ENCODE assay signal across 17 cellular contexts in genomic region chr7:46134385-46134784, GRCh38.
A peak's percentile ranks its signal among the peaks of the same experiment; 100 is the strongest.
DNase-seq lines count a peak whose midpoint lies in the region; ATAC-seq, FAIRE-seq and TF ChIP-seq lines count a peak whose summit lies in the region.
"Had no signal": no experiment of that assay in that cellular context is flagged by ENCODE, and none has a peak within 500 bp of the region (broad histone marks: within the 10 kb centered on the region; RNA-seq: fewer than 3 reads in every experiment).

No MANE protein-coding gene starts in this region.

- no peaks in the 10 kb centered on the region for H3K27me3 ChIP-seq in IMR-90 (ENCODE audit: control insufficient read depth, insufficient read depth, low read length)
- H3K27me3 ChIP-seq in bronchial epithelial cell (ENCODE audit: control insufficient read depth, insufficient read depth, low read length): no peaks in the 10 kb centered on the region
- H3K27me3 ChIP-seq in trophoblast cell (ENCODE audit: insufficient read depth, low read length): no peaks in the 10 kb centered on the region
- no peaks in the 10 kb centered on the region for H3K27me3 ChIP-seq in naive thymus-derived CD4-positive, alpha-beta T cell (ENCODE audit: control insufficient read depth in 2 of 2, insufficient read depth in 2 of 2, low read length in 2 of 2)

- H3K4me2 ChIP-seq in IMR-90 (ENCODE audit: low read depth, low read length) (no peak overlapping the region), trophoblast cell (ENCODE audit: low read length) (no peak overlapping the region)

- no peaks in the 10 kb centered on the region for H3K4me1 Mint-ChIP-seq in stimulated activated effector memory CD8-positive, alpha-beta T cell treated with anti-CD3 and anti-CD28 coated beads, Interleukin-12 subunit alpha, Interleukin-12 subunit beta, amount 100 ng/mL, for 72 hours
- H3K4me1 Mint-ChIP-seq in naive thymus-derived CD4-positive, alpha-beta T cell: no peaks in the 10 kb centered on the region
- H3K4me1 Mint-ChIP-seq: B cell had no signal

- TF ChIP-seq POLR2A in IMR-90 (IDR thresholded peaks at IDR 0.05; ENCODE audit: low read depth, low read length): no peak

- H4K12ac ChIP-seq in trophoblast cell (ENCODE audit: low read depth, low read length): no peak overlapping the region

- BruUV-seq in IMR-90 (replicated peaks; lab: Mats Ljungman, UMichigan): no TSS peak

- H2BK120ac ChIP-seq in IMR-90 (ENCODE audit: low read depth, low read length) (peak overlapping the region; percentile 62), trophoblast cell (ENCODE audit: insufficient read depth, low read length, poor library complexity) (peak overlapping the region; percentile 92)

- no peak overlapping the region for H3K27ac ChIP-seq in IMR-90 (ENCODE audit: insufficient read depth, low read length)
- no peak overlapping the region for H3K27ac ChIP-seq in trophoblast cell (ENCODE audit: low read depth, low read length)
- H3K27ac ChIP-seq in naive thymus-derived CD4-positive, alpha-beta T cell (ENCODE audit: low read depth, low read length): no peak overlapping the region

- FAIRE-seq in bronchial epithelial cell (lab: Jason Lieb, UNC): peak; percentile 13
- FAIRE-seq: A204.1, G401.6, GM12891 had no signal

- H3K14ac ChIP-seq in IMR-90 (replicated peaks; ENCODE audit: low read depth, low read length) (no peak overlapping the region), trophoblast cell (ENCODE audit: low read length) (peak overlapping the region; percentile 57)

- DNase-seq in IMR-90 (no peak), bronchial epithelial cell (ENCODE audit: low read depth) (no peak), trophoblast cell (no peak), OCI-M1 (lab: John Stamatoyannopoulos, UW) (no peak), HuH-7.5 (ENCODE audit: low spot score) (no peak)
- DNase-seq in stimulated activated effector memory CD8-positive, alpha-beta T cell treated with anti-CD3 and anti-CD28 coated beads, Interleukin-12 subunit alpha, Interleukin-12 subunit beta, amount 100 ng/mL, for 72 hours (ENCODE audit: low spot score in 2 of 2): no peak
- DNase-seq in naive thymus-derived CD4-positive, alpha-beta T cell: no peak
- DNase-seq: C1 segment of cervical spinal cord; CD4-positive, alpha-beta T cell; DMS79 treated with DMSO at 0.1 percent for 48 hours; EL; GOT3; H9 had no signal

- POLR2A ChIA-PET in IMR-90 (lab: Charles Lee; ENCODE audit: unreplicated experiment): no interaction called here
- POLR2A ChIA-PET in naive thymus-derived CD4-positive, alpha-beta T cell (lab: Charles Lee): no interaction called here

- peaks cover 2% of the 10 kb centered on the region for H3K79me2 ChIP-seq in trophoblast cell (ENCODE audit: control insufficient read depth, insufficient read depth, low read length, poor library complexity)

- H3K4me1 ChIP-seq in IMR-90 (ENCODE audit: control insufficient read depth, insufficient read depth, low read length) (peaks cover 7% of the 10 kb centered on the region), trophoblast cell (ENCODE audit: control insufficient read depth in 1 of 2, insufficient read depth in 2 of 2, low read length in 2 of 2) (peaks cover 3 to 8% of the 10 kb centered on the region in 2 experiments)
- H3K4me1 ChIP-seq in naive thymus-derived CD4-positive, alpha-beta T cell (ENCODE audit: control insufficient read depth in 2 of 2, insufficient read depth in 2 of 2, low read length in 2 of 2): no peaks in the 10 kb centered on the region

- H3K27me3 Mint-ChIP-seq in naive thymus-derived CD4-positive, alpha-beta T cell: no peaks in the 10 kb centered on the region
- H3K27me3 Mint-ChIP-seq: B cell; CD4-positive, alpha-beta T cell had no signal

- no peak overlapping the region for H2BK20ac ChIP-seq in IMR-90 (ENCODE audit: low read depth, low read length)

- H3K4me3 Mint-ChIP-seq in stimulated activated effector memory CD8-positive, alpha-beta T cell treated with anti-CD3 and anti-CD28 coated beads, Interleukin-12 subunit alpha, Interleukin-12 subunit beta, amount 100 ng/mL, for 72 hours: no peak overlapping the region
- no peak overlapping the region for H3K4me3 Mint-ChIP-seq in naive thymus-derived CD4-positive, alpha-beta T cell
- H3K4me3 Mint-ChIP-seq: B cell; CD4-positive, alpha-beta T cell; H9 had no signal

- no peaks in the 10 kb centered on the region for H3K9me3 Mint-ChIP-seq in stimulated activated effector memory CD8-positive, alpha-beta T cell treated with anti-CD3 and anti-CD28 coated beads, Interleukin-12 subunit alpha, Interleukin-12 subunit beta, amount 100 ng/mL, for 72 hours
- H3K9me3 Mint-ChIP-seq in naive thymus-derived CD4-positive, alpha-beta T cell: peaks cover 0 to 6% (median 0%) of the 10 kb centered on the region in 11 donors
- H3K9me3 Mint-ChIP-seq: CD4-positive, alpha-beta T cell; H9 had no signal

- H3K79me1 ChIP-seq in IMR-90 (ENCODE audit: low read depth in 1 of 2, low read length in 2 of 2) (no peaks in the 10 kb centered on the region), trophoblast cell (ENCODE audit: low read length) (peaks cover 30% of the 10 kb centered on the region)

- dilution Hi-C loops in IMR-90 (cut with HindIII; ENCODE audit: low sequenced_read_pairs, unreplicated experiment): no loop called here

- H2BK15ac ChIP-seq in IMR-90 (ENCODE audit: low read depth, low read length): no peak overlapping the region

- H3K9me3 ChIP-seq in IMR-90 (ENCODE audit: control insufficient read depth, insufficient read depth, low read length): no peaks in the 10 kb centered on the region
- no peaks in the 10 kb centered on the region for H3K9me3 ChIP-seq in trophoblast cell (ENCODE audit: insufficient read depth, low read depth, low read length)
- H3K9me3 ChIP-seq in naive thymus-derived CD4-positive, alpha-beta T cell (ENCODE audit: control insufficient read depth in 2 of 3, low read length in 3 of 3): no peaks in the 10 kb centered on the region

- no peak for ATAC-seq in IMR-90 (ENCODE audit: low read depth)
- ATAC-seq in stimulated activated effector memory CD8-positive, alpha-beta T cell treated with anti-CD3 and anti-CD28 coated beads, Interleukin-12 subunit alpha, Interleukin-12 subunit beta, amount 100 ng/mL, for 72 hours: peak; percentile 24
- no peak for ATAC-seq in naive thymus-derived CD4-positive, alpha-beta T cell

- H3K9ac ChIP-seq in IMR-90 (ENCODE audit: low read depth, low read length) (no peak overlapping the region), trophoblast cell (ENCODE audit: low read length) (no peak overlapping the region)

- H4K91ac ChIP-seq in IMR-90 (ENCODE audit: insufficient read depth, low read depth, low read length): peak overlapping the region; percentile 46; the same call in 1 of the 2 replicates
- H4K91ac ChIP-seq in trophoblast cell (ENCODE audit: low read depth, low read length): peak overlapping the region; percentile 94

- CTCF ChIA-PET in IMR-90 (lab: Yijun Ruan, JAX): no interaction called here
- CTCF ChIA-PET in naive thymus-derived CD4-positive, alpha-beta T cell (lab: Charles Lee): no interaction called here

- in situ Hi-C loops in IMR-90 (cut with MboI; ENCODE audit: low sequenced_read_pairs): no loop called here

- no peak overlapping the region; a peak in 1 of 4 replicates for H4K8ac ChIP-seq in IMR-90 (ENCODE audit: low read depth in 2 of 2, low read length in 2 of 2)
- H4K8ac ChIP-seq in trophoblast cell (ENCODE audit: low read depth, low read length): peak overlapping the region; percentile 68

- intact Hi-C loops in IMR-90 (cut with micrococcal nuclease): no loop called here
- intact Hi-C loops in naive thymus-derived CD4-positive, alpha-beta T cell (cut with micrococcal nuclease): no loop called here

- H2AFZ ChIP-seq in IMR-90 (replicated peaks; ENCODE audit: low read length, poor library complexity) (no peak overlapping the region), trophoblast cell (ENCODE audit: insufficient read depth, low read length, poor library complexity) (no peak overlapping the region)

- TF ChIP-seq CTCF in IMR-90 (conservative IDR thresholded peaks at IDR 0.05; ENCODE audit: low read depth, low read length) (no peak), bronchial epithelial cell (IDR thresholded peaks at IDR 0.05; ENCODE audit: insufficient read depth, low read length, severe bottlenecking) (no peak)

- H3K18ac ChIP-seq in IMR-90 (ENCODE audit: low read depth, low read length) (no peak overlapping the region; the same call in 1 of the 2 replicates), trophoblast cell (ENCODE audit: low read length) (peak overlapping the region; percentile 72)

- H3K23ac ChIP-seq in IMR-90 (ENCODE audit: low read depth, low read length) (no peak overlapping the region), trophoblast cell (ENCODE audit: low read length) (no peak overlapping the region)

- H3K4ac ChIP-seq in IMR-90 (ENCODE audit: low read depth, low read length): peak overlapping the region; percentile 42
- H3K4ac ChIP-seq in trophoblast cell (ENCODE audit: low read depth, low read length): peak overlapping the region; percentile 56

- no peaks in the 10 kb centered on the region for H3K36me3 Mint-ChIP-seq in stimulated activated effector memory CD8-positive, alpha-beta T cell treated with anti-CD3 and anti-CD28 coated beads, Interleukin-12 subunit alpha, Interleukin-12 subunit beta, amount 100 ng/mL, for 72 hours
- no peaks in the 10 kb centered on the region for H3K36me3 Mint-ChIP-seq in naive thymus-derived CD4-positive, alpha-beta T cell

- TF ChIP-seq RAD21 in IMR-90 (IDR thresholded peaks at IDR 0.05; ENCODE audit: low read length): no peak

- H3K56ac ChIP-seq in IMR-90 (ENCODE audit: extremely low read depth, insufficient read depth, low read length): no peak overlapping the region

- H3K9me1 ChIP-seq in IMR-90 (ENCODE audit: insufficient read depth, low read length): peaks cover 8% of the 10 kb centered on the region

- H4K5ac ChIP-seq in IMR-90 (ENCODE audit: low read depth, low read length): peak overlapping the region; percentile 52; the same call in 1 of the 2 replicates

- no peaks in the 10 kb centered on the region for H4K20me1 ChIP-seq in IMR-90 (ENCODE audit: insufficient read depth, low read length)

- peak overlapping the region; percentile 44 for H2AK9ac ChIP-seq in IMR-90 (replicated peaks; ENCODE audit: low read depth, low read length, poor library complexity)

- no peak overlapping the region for H3K4me3 ChIP-seq in IMR-90 (ENCODE audit: insufficient read depth, low read depth, low read length)
- H3K4me3 ChIP-seq in bronchial epithelial cell (ENCODE audit: low read depth, low read length): no peak overlapping the region
- no peak overlapping the region for H3K4me3 ChIP-seq in trophoblast cell (ENCODE audit: low read depth, low read length)
- H3K4me3 ChIP-seq in naive thymus-derived CD4-positive, alpha-beta T cell (ENCODE audit: low read length): no peak overlapping the region

- peak overlapping the region; percentile 96 for H2BK12ac ChIP-seq in trophoblast cell (ENCODE audit: low read length)

- H2BK5ac ChIP-seq in IMR-90 (ENCODE audit: low read depth, low read length, poor library complexity, severe bottlenecking) (no peak overlapping the region), trophoblast cell (ENCODE audit: low read depth, low read length, poor library complexity) (peak overlapping the region; percentile 65)

- no CpG with 5 or more reads among the region's 4 CpGs for WGBS in IMR-90 (ENCODE audit: extremely low coverage in 2 of 2, insufficient read length in 1 of 2), 2 experiments
- no CpG with 5 or more reads among the region's 4 CpGs for WGBS in trophoblast cell (ENCODE audit: extremely low coverage, insufficient coverage, insufficient read length)

- H3K27ac Mint-ChIP-seq in stimulated activated effector memory CD8-positive, alpha-beta T cell treated with anti-CD3 and anti-CD28 coated beads, Interleukin-12 subunit alpha, Interleukin-12 subunit beta, amount 100 ng/mL, for 72 hours: no peak overlapping the region
- H3K27ac Mint-ChIP-seq in naive thymus-derived CD4-positive, alpha-beta T cell: no peak overlapping the region
- H3K27ac Mint-ChIP-seq: B cell; CD4-positive, alpha-beta T cell; H9 had no signal

- H2AK5ac ChIP-seq in IMR-90 (ENCODE audit: low read depth, low read length): no peak overlapping the region; the same call in 1 of the 2 replicates
- H2AK5ac ChIP-seq in trophoblast cell (ENCODE audit: low read length): peak overlapping the region; percentile 100

- no peaks in the 10 kb centered on the region for H3K36me3 ChIP-seq in IMR-90 (ENCODE audit: control insufficient read depth, insufficient read depth, low read length)
- H3K36me3 ChIP-seq in bronchial epithelial cell (ENCODE audit: control insufficient read depth, insufficient read depth, low read length): no peaks in the 10 kb centered on the region
- peaks cover 0 to 1% of the 10 kb centered on the region in 2 experiments for H3K36me3 ChIP-seq in trophoblast cell (ENCODE audit: control insufficient read depth in 1 of 2, insufficient read depth in 2 of 2, low read length in 2 of 2)
- no peaks in the 10 kb centered on the region for H3K36me3 ChIP-seq in naive thymus-derived CD4-positive, alpha-beta T cell (ENCODE audit: control insufficient read depth in 2 of 3, insufficient read depth in 3 of 3, low read length in 3 of 3)
